Comparison of ENCODE assay signal across 8 cellular contexts in genomic region chr5:151664694-151665583, GRCh38. TPM values are rescaled to one million over a fixed set of nuclear protein-coding genes. Genes with fewer than 3 reads are reported as not detected.
DNase-seq lines count a peak whose midpoint lies in the region; ATAC-seq and TF ChIP-seq lines count a peak whose summit lies in the region.

No MANE protein-coding gene starts in this region.

- H4K20me1 ChIP-seq in IMR-90 (ENCODE audit: insufficient read depth, low read length) = peaks cover 86% of the 10 kb centered on the region

- TF ChIP-seq CTCF in IMR-90 (conservative IDR thresholded peaks at IDR 0.05; ENCODE audit: low read depth, low read length) = no peak
- TF ChIP-seq CTCF in thoracic aorta (IDR thresholded peaks at IDR 0.05) = no peak
- no peak for TF ChIP-seq CTCF in GM10266 (IDR thresholded peaks at IDR 0.05; ENCODE audit: control insufficient read depth, insufficient read depth, low read depth, missing control alignments)

- H3K23ac ChIP-seq in IMR-90 (ENCODE audit: low read depth, low read length) = peak overlapping the region; percentile 84

- TF ChIP-seq POLR2A in IMR-90 (IDR thresholded peaks at IDR 0.05; ENCODE audit: low read depth, low read length) = no peak

- H3K4ac ChIP-seq in IMR-90 (ENCODE audit: low read depth, low read length) = peak overlapping the region; percentile 54

- H3K18ac ChIP-seq in IMR-90 (ENCODE audit: low read depth, low read length) = peak overlapping the region; percentile 53

- no peak overlapping the region; the same call in 1 of the 2 replicates for H4K5ac ChIP-seq in IMR-90 (ENCODE audit: low read depth, low read length)

- H3K14ac ChIP-seq in IMR-90 (replicated peaks; ENCODE audit: low read depth, low read length) = 0 out of 2 replicates have a peak overlapping the region, but pooled peaks have one; percentile 66

- peaks cover 9% of the 10 kb centered on the region; the same call in 1 of the 2 replicates for H3K9me1 ChIP-seq in IMR-90 (ENCODE audit: insufficient read depth, low read length)

- H3K4me3 ChIP-seq in IMR-90 (ENCODE audit: insufficient read depth, low read depth, low read length) (no peak overlapping the region), thoracic aorta (no peak overlapping the region)

- dilution Hi-C loops in IMR-90 (cut with HindIII; ENCODE audit: low sequenced_read_pairs, unreplicated experiment) = no loop called here

- H3K4me1 ChIP-seq in IMR-90 (ENCODE audit: control insufficient read depth, insufficient read depth, low read length) (peaks cover 36% of the 10 kb centered on the region), thoracic aorta (ENCODE audit: control insufficient read depth in 1 of 2, low read depth in 2 of 2) (peaks cover 46 to 87% of the 10 kb centered on the region in 2 donors)

- POLR2A ChIA-PET in IMR-90 (lab: Charles Lee; ENCODE audit: unreplicated experiment) = interaction anchor here (0.5 to 1.6 kb wide), 5 partner anchors 12 to 85 kb away, joined by 3 to 9 read pairs (median 4); no protein-coding TSS in a partner anchor

- CTCF ChIA-PET in IMR-90 (lab: Yijun Ruan, JAX) = interaction anchor here (1.5 kb wide), 1 partner anchor 11 kb away, joined by 4 read pairs; no protein-coding TSS in a partner anchor

- ATAC-seq in IMR-90 (ENCODE audit: low read depth) = peak; percentile 7
- ATAC-seq in thoracic aorta (ENCODE audit: insufficient number of reproducible peaks, low FRiP score, low read depth) = no peak

- peak overlapping the region; percentile 17; the same call in 1 of the 2 replicates for H2BK20ac ChIP-seq in IMR-90 (ENCODE audit: low read depth, low read length)

- no peak overlapping the region for H2BK15ac ChIP-seq in IMR-90 (ENCODE audit: low read depth, low read length)

- peak overlapping the region; percentile 54 for H2BK5ac ChIP-seq in IMR-90 (ENCODE audit: low read depth, low read length, poor library complexity, severe bottlenecking)

- H2AK9ac ChIP-seq in IMR-90 (replicated peaks; ENCODE audit: low read depth, low read length, poor library complexity) = peak overlapping the region; percentile 79

- peak overlapping the region; percentile 85; the same call in 1 of the 2 replicates for H2AK5ac ChIP-seq in IMR-90 (ENCODE audit: low read depth, low read length)

- H4K91ac ChIP-seq in IMR-90 (ENCODE audit: insufficient read depth, low read depth, low read length) = no peak overlapping the region; the same call in 1 of the 2 replicates

- H4K8ac ChIP-seq in IMR-90 (ENCODE audit: low read depth in 2 of 2, low read length in 2 of 2) = peak overlapping the region; percentile 25 to 63; a peak in 2 of 4 replicates

- in situ Hi-C loops in IMR-90 (cut with MboI; ENCODE audit: low sequenced_read_pairs) = loop anchor here (5.0 kb wide), 1 partner anchor 77 kb away; no protein-coding TSS in a partner anchor

- H3K27me3 ChIP-seq in IMR-90 (ENCODE audit: control insufficient read depth, insufficient read depth, low read length) (no peaks in the 10 kb centered on the region), thoracic aorta (replicated peaks; ENCODE audit: insufficient read depth) (no peaks in the 10 kb centered on the region)

- 0 out of 2 replicates have a peak overlapping the region, but pooled peaks have one; percentile 1 for H3K9ac ChIP-seq in IMR-90 (ENCODE audit: low read depth, low read length)

- H3K27ac ChIP-seq in IMR-90 (ENCODE audit: insufficient read depth, low read length) (peak overlapping the region; percentile 62), cingulate gyrus (ENCODE audit: low read depth, low read length) (peak overlapping the region; percentile 57), thoracic aorta (peak overlapping the region; percentile 95 to 98)

- peak overlapping the region; percentile 1 for H2AFZ ChIP-seq in IMR-90 (replicated peaks; ENCODE audit: low read length, poor library complexity)

- no TSS peak for BruUV-seq in IMR-90 (replicated peaks; lab: Mats Ljungman, UMichigan)

- H3K56ac ChIP-seq in IMR-90 (ENCODE audit: extremely low read depth, insufficient read depth, low read length) = no peak overlapping the region

- peak overlapping the region; percentile 29; the same call in 1 of the 2 replicates for H2BK120ac ChIP-seq in IMR-90 (ENCODE audit: low read depth, low read length)

- H3K4me2 ChIP-seq in IMR-90 (ENCODE audit: low read depth, low read length) = no peak overlapping the region; the same call in 1 of the 2 replicates

- peaks cover 79% of the 10 kb centered on the region for H3K36me3 ChIP-seq in IMR-90 (ENCODE audit: control insufficient read depth, insufficient read depth, low read length)
- peaks cover 76% of the 10 kb centered on the region for H3K36me3 ChIP-seq in thoracic aorta

- DNase-seq in IMR-90 (peak; percentile 91), lung microvascular endothelial cell (ENCODE audit: low read depth in 2 of 2) (peak; percentile 85 to 90), thoracic aorta (ENCODE audit: low spot score) (no peak), middle frontal gyrus (ENCODE audit: extremely low spot score, low spot score) (no peak), mesenteric fat pad (ENCODE audit: low spot score) (no peak), NCI-H2081 treated with DMSO at 0.1 percent for 48 hours (lab: John Stamatoyannopoulos, UW) (no peak), GM10266 (ENCODE audit: extremely low spot score) (no peak)

- no peak for TF ChIP-seq RAD21 in IMR-90 (IDR thresholded peaks at IDR 0.05; ENCODE audit: low read length)

- 0% methylated on average over 1 of the region's 6 CpGs; no CpG with 5 or more reads in 1 of the 2 experiments for WGBS in IMR-90 (ENCODE audit: extremely low coverage in 2 of 2, insufficient read length in 1 of 2), 2 experiments

- intact Hi-C loops in IMR-90 (cut with micrococcal nuclease) = no loop called here

- H3K79me1 ChIP-seq in IMR-90 (ENCODE audit: low read depth in 1 of 2, low read length in 2 of 2) = peaks cover 20 to 68% of the 10 kb centered on the region in 2 experiments

- no peaks in the 10 kb centered on the region for H3K9me3 ChIP-seq in IMR-90 (ENCODE audit: control insufficient read depth, insufficient read depth, low read length)
- no peaks in the 10 kb centered on the region for H3K9me3 ChIP-seq in thoracic aorta

TF ChIP-seq in IMR-90, 13 proteins besides CTCF, POLR2A, EP300 and RAD21:
- TF ChIP-seq MAZ (IDR thresholded peaks at IDR 0.05; ENCODE audit: borderline replicate concordance, low read depth, low read length) (no peak; the same call in 1 of the 2 replicates), FOS (IDR thresholded peaks at IDR 0.05; ENCODE audit: low read depth, low read length) (peak; percentile 59)

RNA-seq across cellular contexts. Expression of gene SPARC, which starts 21.8 kb away (rescaled TPM):
- total RNA-seq in IMR-90 (2012; rRNA removed) (1,186 and 1,450 TPM in 2 replicates), lung microvascular endothelial cell (92.5 and 367 TPM in 2 replicates), thoracic aorta (1,000 to 10,000 TPM; 1,654 to 1,851 TPM), mesenteric fat pad (1,881 TPM)
- 4,692 and 5,281 TPM in 2 replicates for polyA plus RNA-seq in IMR-90 (2012; rRNA removed)
- polyA plus RNA-seq in IMR-90 (2012; cell fraction: cytosol; rRNA removed) = 1,755 and 1,772 TPM in 2 replicates
- 949 and 1,641 TPM in 2 replicates for polyA plus RNA-seq in IMR-90 (2012; cell fraction: nucleus; rRNA removed; ENCODE audit: low replicate concordance)

Comparison
In these comparisons a context has a peak if more than half of its experiments do, and no peak if none do; other contexts are left out.
1. DNase-seq: peak in IMR-90 (single experiment) and lung microvascular endothelial cell (2 of 2); none in thoracic aorta (single experiment), middle frontal gyrus (single experiment), mesenteric fat pad (single experiment), NCI-H2081 treated with DMSO at 0.1 percent for 48 hours (single experiment) and GM10266 (single experiment).
2. Peak in every context shown above with its lines, with median percentiles within 50 percentile points of each other: H3K27ac ChIP-seq.